In genomic region chr4:13548059-13548983, GRCh38 we compare ENCODE assay signal across 1 cellular context.
TF ChIP-seq lines count a peak whose summit lies in the region.

No MANE protein-coding gene starts in this region.

TF ChIP-seq in HepG2, 621 proteins besides CTCF, POLR2A, EP300 and RAD21 (continued from another document):
- no peak for TF ChIP-seq ZNF496 (CRISPR knock-in tag; IDR thresholded peaks at IDR 0.05; ENCODE audit: insufficient replicate concordance)
